In the genomic region with DNA sequence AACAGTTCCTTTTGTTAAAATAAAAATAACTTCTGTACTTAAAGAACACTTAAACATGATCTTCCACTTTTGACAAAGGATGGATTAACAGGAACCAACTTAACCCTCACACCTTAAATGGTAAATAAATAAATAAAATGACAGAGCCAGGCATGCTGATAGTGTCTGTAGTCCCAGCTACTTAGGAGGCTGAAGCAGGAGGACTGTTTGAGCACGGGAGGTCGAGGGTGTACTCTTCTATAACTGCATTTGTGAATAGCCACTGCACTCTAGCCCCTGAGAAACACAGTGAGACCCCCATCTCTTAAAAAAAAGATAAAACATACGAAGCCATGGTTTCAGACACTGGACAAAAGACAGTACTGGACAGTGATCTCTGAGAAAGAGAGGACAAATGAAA, we compare ENCODE assay signal across 11 cellular contexts.
"Had no signal": no experiment of that assay in that cellular context is flagged by ENCODE, and none has a peak within 500 bp of the region (broad histone marks: within the 10 kb centered on the region; RNA-seq: fewer than 3 reads in every experiment).

No MANE protein-coding gene starts in this region.

- H3K4me1 ChIP-seq: prostate gland had no signal

- H3K4me3 ChIP-seq: prostate gland had no signal

- H3K4me3 Mint-ChIP-seq: activated CD4-positive, alpha-beta T cell treated with anti-CD3 and anti-CD28 coated beads for 36 hours; activated CD8-positive, alpha-beta T cell treated with anti-CD3 and anti-CD28 coated beads, Interleukin-2, amount 10 ng/mL, durations not matched to agents 7 days and 5 days; activated naive CD4-positive, alpha-beta T cell treated with anti-CD3 and anti-CD28 coated beads, Interleukin-2, amount 50 U/mL, for 24 hours; stimulated activated naive CD8-positive, alpha-beta T cell treated with anti-CD3 and anti-CD28 coated beads, Interleukin-15, Interleukin-2, amounts not matched to agents 100 ng/mL and 50 ng/mL, for 24 hours; T-cell had no signal

- DNase-seq: activated CD4-positive, alpha-beta T cell treated with anti-CD3 and anti-CD28 coated beads for 36 hours; activated CD8-positive, alpha-beta memory T cell treated with anti-CD3 and anti-CD28 coated beads, Interleukin-2, amount 50 U/mL, for 48 hours; activated CD8-positive, alpha-beta T cell treated with anti-CD3 and anti-CD28 coated beads, Interleukin-2, amount 10 ng/mL, durations not matched to agents 7 days and 5 days; amygdala; hippocampal formation; T-cell; WERI-Rb-1 had no signal

- H3K27me3 Mint-ChIP-seq: activated CD4-positive, alpha-beta T cell treated with anti-CD3 and anti-CD28 coated beads for 36 hours; activated naive CD4-positive, alpha-beta T cell treated with anti-CD3 and anti-CD28 coated beads, Interleukin-2, amount 50 U/mL, for 24 hours; stimulated activated naive CD8-positive, alpha-beta T cell treated with anti-CD3 and anti-CD28 coated beads, Interleukin-15, Interleukin-2, amounts not matched to agents 100 ng/mL and 50 ng/mL, for 24 hours; T-cell had no signal

- H3K9me3 ChIP-seq: prostate gland had no signal

- H3K27ac ChIP-seq: prostate gland, WERI-Rb-1 had no signal

- H3K27ac Mint-ChIP-seq: activated CD4-positive, alpha-beta T cell treated with anti-CD3 and anti-CD28 coated beads for 36 hours; activated CD8-positive, alpha-beta T cell treated with anti-CD3 and anti-CD28 coated beads, Interleukin-2, amount 10 ng/mL, durations not matched to agents 7 days and 5 days; activated naive CD4-positive, alpha-beta T cell treated with anti-CD3 and anti-CD28 coated beads, Interleukin-2, amount 50 U/mL, for 24 hours; stimulated activated naive CD8-positive, alpha-beta T cell treated with anti-CD3 and anti-CD28 coated beads, Interleukin-15, Interleukin-2, amounts not matched to agents 100 ng/mL and 50 ng/mL, for 24 hours; T-cell had no signal

- ATAC-seq: activated CD4-positive, alpha-beta T cell treated with anti-CD3 and anti-CD28 coated beads for 36 hours; activated CD8-positive, alpha-beta T cell treated with anti-CD3 and anti-CD28 coated beads, Interleukin-2, amount 10 ng/mL, durations not matched to agents 7 days and 5 days; sciatic nerve; T-cell had no signal

- H3K36me3 ChIP-seq: prostate gland had no signal
